ENCODE assay signal across 11 cellular contexts in genomic region chr1:94068096-94068830, GRCh38. TPM values are rescaled to one million over a fixed set of nuclear protein-coding genes. Genes with fewer than 3 reads are reported as not detected.
A peak's percentile ranks its signal among the peaks of the same experiment; 100 is the strongest.
DNase-seq lines count a peak whose midpoint lies in the region; ATAC-seq, FAIRE-seq and TF ChIP-seq lines count a peak whose summit lies in the region.
"Had no signal": no experiment of that assay in that cellular context is flagged by ENCODE, and none has a peak within 500 bp of the region (broad histone marks: within the 10 kb centered on the region; RNA-seq: fewer than 3 reads in every experiment).

No MANE protein-coding gene starts in this region.

- H3K4me3 ChIP-seq in smooth muscle cell: no peak overlapping the region

- TF ChIP-seq POLR2A in H54 (IDR thresholded peaks at IDR 0.05; ENCODE audit: low read depth, low read length) (no peak), GM18505 (IDR thresholded peaks at IDR 0.05; ENCODE audit: borderline replicate concordance, extremely low read depth, insufficient read depth, insufficient read length) (no peak)

- no peaks in the 10 kb centered on the region for H4K20me1 ChIP-seq in smooth muscle cell (ENCODE audit: low read depth)

- DNase-seq in H54 (ENCODE audit: insufficient read length, low spot score) (peak; percentile 47), SHP77 treated with DMSO at 0.1 percent for 48 hours (lab: John Stamatoyannopoulos, UW) (peak; percentile 32), iris pigment epithelial cell (ENCODE audit: low read depth) (peak; percentile 75), smooth muscle cell (lab: John Stamatoyannopoulos, UW; ENCODE audit: unreplicated experiment) (no peak), NCI-H446 (lab: John Stamatoyannopoulos, UW) (no peak), GDM1 (lab: John Stamatoyannopoulos, UW) (no peak)

- H3K9me3 ChIP-seq in smooth muscle cell (replicated peaks; ENCODE audit: low read depth): no peaks in the 10 kb centered on the region

- 77% methylated on average over 5 of the region's 5 CpGs for WGBS in smooth muscle cell (ENCODE audit: low lambda C conversion rate)

- peak overlapping the region; percentile 36 for H2AFZ ChIP-seq in smooth muscle cell (ENCODE audit: low read depth)

- no peak for ATAC-seq in GM18505 (IDR thresholded peaks at IDR 0.05; ENCODE audit: unreplicated experiment)
- no peak for ATAC-seq in GM18858 (IDR thresholded peaks at IDR 0.05; ENCODE audit: unreplicated experiment)

- no peaks in the 10 kb centered on the region for H3K27me3 ChIP-seq in smooth muscle cell (ENCODE audit: low read depth)

- H3K36me3 ChIP-seq in smooth muscle cell (ENCODE audit: low read depth): no peaks in the 10 kb centered on the region

- TF ChIP-seq CTCF in smooth muscle cell (IDR thresholded peaks at IDR 0.05; ENCODE audit: borderline replicate concordance, insufficient read depth, poor library complexity, severe bottlenecking): no peak

- peak overlapping the region; percentile 53 for H3K4me2 ChIP-seq in smooth muscle cell

- H3K9ac ChIP-seq in smooth muscle cell (ENCODE audit: low read depth): peak overlapping the region; percentile 61

- H3K4me1 ChIP-seq in smooth muscle cell (ENCODE audit: low read depth): peaks cover 28% of the 10 kb centered on the region

- FAIRE-seq in H54 (lab: Jason Lieb, UNC): peak; percentile 91
- FAIRE-seq: endometrium had no signal

- peaks cover 19% of the 10 kb centered on the region for H3F3A ChIP-seq in smooth muscle cell (ENCODE audit: low read depth)

- no peaks in the 10 kb centered on the region for H3K79me2 ChIP-seq in smooth muscle cell (ENCODE audit: low read depth)

- peak overlapping the region; percentile 75 for H3K27ac ChIP-seq in smooth muscle cell (ENCODE audit: low read depth)

RNA-seq across cellular contexts. Expression of gene ABCA4, which starts 52.7 kb away (rescaled TPM):
- 0.99 and 1.5 TPM in 2 replicates for total RNA-seq in smooth muscle cell
- 0.46 and 1.6 TPM in 2 replicates for polyA plus RNA-seq in smooth muscle cell
- total RNA-seq: mononuclear cell, OCI-LY7 had no signal

Comparison
In these comparisons a context has a peak if more than half of its experiments do, and no peak if none do; other contexts are left out.
1. DNase-seq: peak in H54 (single experiment), SHP77 treated with DMSO at 0.1 percent for 48 hours (single experiment) and iris pigment epithelial cell (single experiment); none in smooth muscle cell (single experiment), NCI-H446 (0 of 2) and GDM1 (single experiment).